Comparison of ENCODE assay signal across 13 cellular contexts in genomic region chr4:183758006-183758734, GRCh38.
DNase-seq lines count a peak whose midpoint lies in the region; ATAC-seq, FAIRE-seq and TF ChIP-seq lines count a peak whose summit lies in the region.
"Had no signal": no experiment of that assay in that cellular context is flagged by ENCODE, and none has a peak within 500 bp of the region (broad histone marks: within the 10 kb centered on the region; RNA-seq: fewer than 3 reads in every experiment).

No MANE protein-coding gene starts in this region.

- peak; percentile 25 for TF ChIP-seq CTCF in DND-41 (IDR thresholded peaks at IDR 0.05; ENCODE audit: borderline replicate concordance, extremely low read depth, low read length, poor library complexity, severe bottlenecking)
- peak; percentile 81 for TF ChIP-seq CTCF in VCaP (conservative IDR thresholded peaks at IDR 0.05)
- peak; percentile 47 for TF ChIP-seq CTCF in nephron progenitor cell (IDR thresholded peaks at IDR 0.05)
- TF ChIP-seq CTCF in natural killer cell (IDR thresholded peaks at IDR 0.05) = no peak

- no peak overlapping the region for H2AFZ ChIP-seq in DND-41 (ENCODE audit: low read depth, low read length)

- H3K4me3 Mint-ChIP-seq in nephron progenitor cell = peak overlapping the region; percentile 59
- no peak overlapping the region for H3K4me3 Mint-ChIP-seq in natural killer cell
- H3K4me3 Mint-ChIP-seq: activated naive CD8-positive, alpha-beta T cell treated with anti-CD3 and anti-CD28 coated beads, Interleukin-2, amount 10 ng/mL, durations not matched to agents 7 days and 5 days; CD4-positive, CD25-positive, alpha-beta regulatory T cell had no signal

- H3K4me2 ChIP-seq in DND-41 (ENCODE audit: insufficient read depth, low read length) = no peak overlapping the region

- H4K20me1 ChIP-seq in DND-41 (ENCODE audit: insufficient read depth, low read length) = no peaks in the 10 kb centered on the region

- H3K4me1 Mint-ChIP-seq in nephron progenitor cell (peaks cover 16% of the 10 kb centered on the region), natural killer cell (no peaks in the 10 kb centered on the region)
- H3K4me1 Mint-ChIP-seq: activated naive CD8-positive, alpha-beta T cell treated with anti-CD3 and anti-CD28 coated beads, Interleukin-2, amount 10 ng/mL, durations not matched to agents 7 days and 5 days; CD4-positive, CD25-positive, alpha-beta regulatory T cell had no signal

- H3K27me3 Mint-ChIP-seq in nephron progenitor cell (ENCODE audit: low read depth, poor library complexity) = peaks cover 14% of the 10 kb centered on the region
- H3K27me3 Mint-ChIP-seq in natural killer cell (ENCODE audit: low read depth in 2 of 2) = peaks cover 7 to 8% of the 10 kb centered on the region in 2 donors

- H3K27ac ChIP-seq in DND-41 (ENCODE audit: low read length) (no peak overlapping the region), VCaP (no peak overlapping the region)

- no peaks in the 10 kb centered on the region for H3K36me3 ChIP-seq in DND-41 (ENCODE audit: insufficient read depth, low read length)

- peaks cover 7% of the 10 kb centered on the region for H3K27me3 ChIP-seq in DND-41 (ENCODE audit: insufficient read depth, low read length, poor library complexity)

- FAIRE-seq in frontal cortex (lab: Jason Lieb, UNC) = no peak

- H3K27ac Mint-ChIP-seq in nephron progenitor cell (peak overlapping the region; percentile 32), natural killer cell (no peak overlapping the region)
- H3K27ac Mint-ChIP-seq: activated naive CD8-positive, alpha-beta T cell treated with anti-CD3 and anti-CD28 coated beads, Interleukin-2, amount 10 ng/mL, durations not matched to agents 7 days and 5 days; CD4-positive, CD25-positive, alpha-beta regulatory T cell had no signal

- H3K79me2 ChIP-seq in DND-41 (ENCODE audit: insufficient read depth, low read length) = no peaks in the 10 kb centered on the region

- no peak overlapping the region for H3K4me3 ChIP-seq in DND-41 (ENCODE audit: low read depth in 1 of 2, low read length in 2 of 2)

- intact Hi-C loops in Right ventricle myocardium superior (cut with DNase I) = no loop called here
- intact Hi-C loops in natural killer cell (cut with micrococcal nuclease) = no loop called here

- H3K36me3 Mint-ChIP-seq in nephron progenitor cell (ENCODE audit: low read depth) (no peaks in the 10 kb centered on the region), natural killer cell (no peaks in the 10 kb centered on the region)
- H3K36me3 Mint-ChIP-seq: activated naive CD8-positive, alpha-beta T cell treated with anti-CD3 and anti-CD28 coated beads, Interleukin-2, amount 10 ng/mL, durations not matched to agents 7 days and 5 days; CD4-positive, CD25-positive, alpha-beta regulatory T cell had no signal

- H3K9me3 ChIP-seq in DND-41 (ENCODE audit: insufficient read depth, low read length, severe bottlenecking) = no peaks in the 10 kb centered on the region

- no peaks in the 10 kb centered on the region for H3K4me1 ChIP-seq in DND-41 (ENCODE audit: insufficient read depth, low read length)

- H3K9ac ChIP-seq in DND-41 (ENCODE audit: low read depth, low read length) = no peak overlapping the region

- DNase-seq in DND-41 (no peak), Right ventricle myocardium superior (peak; percentile 82), nephron progenitor cell (peak; percentile 56), natural killer cell (no peak), frontal cortex (ENCODE audit: low spot score in 2 of 2) (no peak), NCI-H1105 treated with DMSO at 0.1 percent for 48 hours (lab: John Stamatoyannopoulos, UW) (no peak)
- DNase-seq: activated naive CD8-positive, alpha-beta T cell treated with anti-CD3 and anti-CD28 coated beads, Interleukin-2, amount 10 ng/mL, durations not matched to agents 7 days and 5 days; CD4-positive, CD25-positive, alpha-beta regulatory T cell; SHP77; stimulated activated CD4-positive, alpha-beta T cell treated with anti-CD3 and anti-CD28 coated beads, Interleukin-15, amount 100 ng/mL, for 24 hours; stimulated activated naive CD4-positive, alpha-beta T cell had no signal

- H3K9me3 Mint-ChIP-seq in nephron progenitor cell (peaks cover 14% of the 10 kb centered on the region), natural killer cell (no peaks in the 10 kb centered on the region)
- H3K9me3 Mint-ChIP-seq: activated naive CD8-positive, alpha-beta T cell treated with anti-CD3 and anti-CD28 coated beads, Interleukin-2, amount 10 ng/mL, durations not matched to agents 7 days and 5 days; CD4-positive, CD25-positive, alpha-beta regulatory T cell had no signal

- ATAC-seq in DND-41 (ENCODE audit: insufficient read depth, low read depth) (no peak), Right ventricle myocardium superior (ENCODE audit: poor library complexity) (peak; percentile 80), natural killer cell (no peak), HG02981 (IDR thresholded peaks at IDR 0.05; ENCODE audit: unreplicated experiment) (no peak)

Comparison
In these comparisons a context has a peak if more than half of its experiments do, and no peak if none do; other contexts are left out.
1. DNase-seq: peak in Right ventricle myocardium superior (single experiment) and nephron progenitor cell (single experiment); none in DND-41 (single experiment), natural killer cell (single experiment), frontal cortex (0 of 2) and NCI-H1105 treated with DMSO at 0.1 percent for 48 hours (single experiment).